17 cellular contexts compared by ENCODE assay signal in the genomic region with DNA sequence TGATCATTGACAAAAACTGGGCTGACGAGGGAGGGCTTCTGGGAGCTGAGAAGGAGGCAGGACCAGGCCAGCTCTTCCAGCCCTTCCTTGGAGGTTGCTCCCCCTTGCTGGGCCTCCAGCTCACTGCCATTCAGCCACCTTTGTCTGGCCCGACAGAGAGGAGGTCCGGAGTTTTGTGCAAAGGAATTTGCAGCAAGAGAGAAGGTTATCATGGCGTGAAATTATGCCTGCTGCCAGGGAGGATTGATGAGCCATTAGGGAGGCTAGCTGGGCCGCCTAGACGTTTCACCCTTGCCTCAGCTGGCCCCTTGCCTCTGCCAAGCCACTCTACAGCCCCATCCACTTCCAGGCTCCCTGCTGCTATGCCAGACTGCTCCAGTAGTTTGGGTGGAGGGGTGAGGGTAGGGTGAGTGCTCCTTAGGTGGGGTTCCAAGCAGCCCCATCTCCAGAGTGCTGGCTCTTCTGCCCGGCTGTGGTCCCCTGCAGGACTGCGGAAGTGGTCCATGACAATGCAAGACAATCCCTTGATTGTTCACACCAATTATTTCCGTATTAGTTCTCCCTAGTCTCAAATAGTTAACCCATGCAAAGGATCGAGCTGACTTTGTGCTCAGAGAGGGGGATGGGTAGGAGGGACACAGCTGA.
A peak's percentile ranks its signal among the peaks of the same experiment; 100 is the strongest.
DNase-seq lines count a peak whose midpoint lies in the region; ATAC-seq and TF ChIP-seq lines count a peak whose summit lies in the region.
"Had no signal": no experiment of that assay in that cellular context is flagged by ENCODE, and none has a peak within 500 bp of the region (broad histone marks: within the 10 kb centered on the region; RNA-seq: fewer than 3 reads in every experiment).

No MANE protein-coding gene starts in this region.

- H3K4me1 ChIP-seq in HEK293 (ENCODE audit: control insufficient read depth, insufficient read depth, low read length) (no peaks in the 10 kb centered on the region), iPS-20b (ENCODE audit: insufficient read depth, low read length) (peaks cover 22% of the 10 kb centered on the region)

- peaks cover 18% of the 10 kb centered on the region for H3K27me3 ChIP-seq in iPS-20b (ENCODE audit: insufficient read depth, low read length)

- POLR2A ChIA-PET in HEK293 (lab: Yijun Ruan, JAX), result no interaction called here

- H3K36me3 ChIP-seq in HEK293 (ENCODE audit: control insufficient read depth in 2 of 2, insufficient read depth in 1 of 2, low read length in 2 of 2) (no peaks in the 10 kb centered on the region), iPS-20b (ENCODE audit: insufficient read depth, low read depth, low read length) (no peaks in the 10 kb centered on the region)
- H3K36me3 ChIP-seq: brain microvascular endothelial cell, gastroesophageal sphincter had no signal

- H3K9ac ChIP-seq in iPS-20b (ENCODE audit: low read depth, low read length), result peak overlapping the region; percentile 46; the same call in 1 of the 2 replicates

- no peak for TF ChIP-seq CTCF in HEK293 (tag by site-specific recombination; IDR thresholded peaks at IDR 0.05)

- H3K9me3 ChIP-seq in HEK293 (ENCODE audit: control insufficient read depth, insufficient read depth, low read depth, low read length) (no peaks in the 10 kb centered on the region), iPS-20b (ENCODE audit: insufficient read depth, low read depth, low read length) (no peaks in the 10 kb centered on the region)
- H3K9me3 ChIP-seq: gastroesophageal sphincter had no signal

- DNase-seq in amniotic epithelial cell (ENCODE audit: low read depth), result peak; percentile 42
- DNase-seq in retina, result peak; percentile 87
- DNase-seq in NCI-H1048 (lab: John Stamatoyannopoulos, UW), result no peak
- DNase-seq in GOT3 (lab: John Stamatoyannopoulos, UW), result no peak
- DNase-seq: activated CD8-positive, alpha-beta memory T cell treated with anti-CD3 and anti-CD28 coated beads for 24 hours; activated gamma-delta T cell; brain microvascular endothelial cell; H7; KG1; left colon; NCI-H187; stimulated activated naive CD8-positive, alpha-beta T cell treated with anti-CD3 and anti-CD28 coated beads, Interleukin-15, Interleukin-2, amounts not matched to agents 100 U/mL and 50 U/mL, for 24 hours had no signal

- CTCF ChIA-PET in HEK293 (lab: Yijun Ruan, JAX), result interaction anchor here (0.8 to 7.7 kb wide), 9 partner anchors 15 to 251 kb away, joined by 3 to 119 read pairs (median 8); no protein-coding TSS in a partner anchor

- no peak overlapping the region for H3K27ac ChIP-seq in HEK293 (ENCODE audit: extremely low read depth, low read depth, low read length)
- H3K27ac ChIP-seq in iPS-20b (ENCODE audit: low read length), result peak overlapping the region; percentile 26
- H3K27ac ChIP-seq: brain microvascular endothelial cell, gastroesophageal sphincter, SK-N-MC had no signal

- no peak for ATAC-seq in GM19455 (IDR thresholded peaks at IDR 0.05; ENCODE audit: unreplicated experiment)
- ATAC-seq: gastroesophageal sphincter; left colon; stimulated activated naive CD8-positive, alpha-beta T cell treated with anti-CD3 and anti-CD28 coated beads, Interleukin-15, Interleukin-2, amounts not matched to agents 100 U/mL and 50 U/mL, for 24 hours had no signal

- no peak overlapping the region for H3K4me3 ChIP-seq in HEK293 (ENCODE audit: low read depth, low read length)
- H3K4me3 ChIP-seq in iPS-20b (ENCODE audit: low read length), result peak overlapping the region; percentile 14; the same call in 1 of the 2 replicates
- H3K4me3 ChIP-seq: gastroesophageal sphincter, SK-N-MC had no signal

TF ChIP-seq in HEK293, 187 proteins besides CTCF, POLR2A, EP300 and RAD21 (continues in another document):
- TF ChIP-seq ZNF624 (tag by site-specific recombination; IDR thresholded peaks at IDR 0.05), result no peak
- no peak for TF ChIP-seq HOXA7 (CRISPR knock-in tag; IDR thresholded peaks at IDR 0.05; ENCODE audit: borderline replicate concordance)
- TF ChIP-seq, protein P1, sequence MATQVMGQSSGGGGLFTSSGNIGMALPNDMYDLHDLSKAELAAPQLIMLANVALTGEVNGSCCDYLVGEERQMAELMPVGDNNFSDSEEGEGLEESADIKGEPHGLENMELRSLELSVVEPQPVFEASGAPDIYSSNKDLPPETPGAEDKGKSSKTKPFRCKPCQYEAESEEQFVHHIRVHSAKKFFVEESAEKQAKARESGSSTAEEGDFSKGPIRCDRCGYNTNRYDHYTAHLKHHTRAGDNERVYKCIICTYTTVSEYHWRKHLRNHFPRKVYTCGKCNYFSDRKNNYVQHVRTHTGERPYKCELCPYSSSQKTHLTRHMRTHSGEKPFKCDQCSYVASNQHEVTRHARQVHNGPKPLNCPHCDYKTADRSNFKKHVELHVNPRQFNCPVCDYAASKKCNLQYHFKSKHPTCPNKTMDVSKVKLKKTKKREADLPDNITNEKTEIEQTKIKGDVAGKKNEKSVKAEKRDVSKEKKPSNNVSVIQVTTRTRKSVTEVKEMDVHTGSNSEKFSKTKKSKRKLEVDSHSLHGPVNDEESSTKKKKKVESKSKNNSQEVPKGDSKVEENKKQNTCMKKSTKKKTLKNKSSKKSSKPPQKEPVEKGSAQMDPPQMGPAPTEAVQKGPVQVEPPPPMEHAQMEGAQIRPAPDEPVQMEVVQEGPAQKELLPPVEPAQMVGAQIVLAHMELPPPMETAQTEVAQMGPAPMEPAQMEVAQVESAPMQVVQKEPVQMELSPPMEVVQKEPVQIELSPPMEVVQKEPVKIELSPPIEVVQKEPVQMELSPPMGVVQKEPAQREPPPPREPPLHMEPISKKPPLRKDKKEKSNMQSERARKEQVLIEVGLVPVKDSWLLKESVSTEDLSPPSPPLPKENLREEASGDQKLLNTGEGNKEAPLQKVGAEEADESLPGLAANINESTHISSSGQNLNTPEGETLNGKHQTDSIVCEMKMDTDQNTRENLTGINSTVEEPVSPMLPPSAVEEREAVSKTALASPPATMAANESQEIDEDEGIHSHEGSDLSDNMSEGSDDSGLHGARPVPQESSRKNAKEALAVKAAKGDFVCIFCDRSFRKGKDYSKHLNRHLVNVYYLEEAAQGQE (tag by site-specific recombination; IDR thresholded peaks at IDR 0.05), result no peak
- TF ChIP-seq, protein P2, sequence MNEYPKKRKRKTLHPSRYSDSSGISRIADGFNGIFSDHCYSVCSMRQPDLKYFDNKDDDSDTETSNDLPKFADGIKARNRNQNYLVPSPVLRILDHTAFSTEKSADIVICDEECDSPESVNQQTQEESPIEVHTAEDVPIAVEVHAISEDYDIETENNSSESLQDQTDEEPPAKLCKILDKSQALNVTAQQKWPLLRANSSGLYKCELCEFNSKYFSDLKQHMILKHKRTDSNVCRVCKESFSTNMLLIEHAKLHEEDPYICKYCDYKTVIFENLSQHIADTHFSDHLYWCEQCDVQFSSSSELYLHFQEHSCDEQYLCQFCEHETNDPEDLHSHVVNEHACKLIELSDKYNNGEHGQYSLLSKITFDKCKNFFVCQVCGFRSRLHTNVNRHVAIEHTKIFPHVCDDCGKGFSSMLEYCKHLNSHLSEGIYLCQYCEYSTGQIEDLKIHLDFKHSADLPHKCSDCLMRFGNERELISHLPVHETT (tag by site-specific recombination; IDR thresholded peaks at IDR 0.05), result no peak
- no peak for TF ChIP-seq SCRT2 (tag by site-specific recombination; IDR thresholded peaks at IDR 0.05)
- peak; percentile 73 for TF ChIP-seq ZNF341 (tag by site-specific recombination; IDR thresholded peaks at IDR 0.05; ENCODE audit: low read depth)
- TF ChIP-seq, protein P3, sequence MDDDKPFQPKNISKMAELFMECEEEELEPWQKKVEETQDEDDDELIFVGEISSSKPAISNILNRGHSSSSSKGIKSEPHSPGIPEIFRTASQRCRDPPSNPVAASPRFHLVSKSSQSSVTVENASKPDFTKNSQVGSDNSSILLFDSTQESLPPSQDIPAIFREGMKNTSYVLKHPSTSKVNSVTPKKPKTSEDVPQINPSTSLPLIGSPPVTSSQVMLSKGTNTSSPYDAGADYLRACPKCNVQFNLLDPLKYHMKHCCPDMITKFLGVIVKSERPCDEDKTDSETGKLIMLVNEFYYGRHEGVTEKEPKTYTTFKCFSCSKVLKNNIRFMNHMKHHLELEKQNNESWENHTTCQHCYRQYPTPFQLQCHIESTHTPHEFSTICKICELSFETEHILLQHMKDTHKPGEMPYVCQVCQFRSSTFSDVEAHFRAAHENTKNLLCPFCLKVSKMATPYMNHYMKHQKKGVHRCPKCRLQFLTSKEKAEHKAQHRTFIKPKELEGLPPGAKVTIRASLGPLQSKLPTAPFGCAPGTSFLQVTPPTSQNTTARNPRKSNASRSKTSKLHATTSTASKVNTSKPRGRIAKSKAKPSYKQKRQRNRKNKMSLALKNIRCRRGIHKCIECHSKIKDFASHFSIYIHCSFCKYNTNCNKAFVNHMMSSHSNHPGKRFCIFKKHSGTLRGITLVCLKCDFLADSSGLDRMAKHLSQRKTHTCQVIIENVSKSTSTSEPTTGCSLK (tag by site-specific recombination; IDR thresholded peaks at IDR 0.05), result no peak
- no peak for TF ChIP-seq ZFP69B (tag by site-specific recombination; IDR thresholded peaks at IDR 0.05)
- TF ChIP-seq SCRT1 (tag by site-specific recombination; IDR thresholded peaks at IDR 0.05; ENCODE audit: borderline replicate concordance), result no peak
- no peak for TF ChIP-seq ZNF555 (tag by site-specific recombination; conservative IDR thresholded peaks at IDR 0.05)
- no peak for TF ChIP-seq OSR2 (tag by site-specific recombination; IDR thresholded peaks at IDR 0.05)
- TF ChIP-seq ZNF529 (tag by site-specific recombination; IDR thresholded peaks at IDR 0.05; ENCODE audit: insufficient replicate concordance), result no peak
- peak; percentile 38; the same call in 1 of the 2 replicates for TF ChIP-seq GLIS1 (tag by site-specific recombination; IDR thresholded peaks at IDR 0.05)
- TF ChIP-seq ZBTB48 (tag by site-specific recombination; IDR thresholded peaks at IDR 0.05), result no peak
- TF ChIP-seq ZNF311 (tag by site-specific recombination; IDR thresholded peaks at IDR 0.05; ENCODE audit: borderline replicate concordance), result no peak
- no peak for TF ChIP-seq ZNF596 (tag by site-specific recombination; IDR thresholded peaks at IDR 0.05)

Comparison
In these comparisons a context has a peak if more than half of its experiments do, and no peak if none do; other contexts are left out.
1. DNase-seq: peak in amniotic epithelial cell (single experiment) and retina (single experiment); none in NCI-H1048 (single experiment) and GOT3 (single experiment).